Comparison of ENCODE assay signal across 15 cellular contexts in genomic region chr4:54930226-54930625, GRCh38.
DNase-seq lines count a peak whose midpoint lies in the region; ATAC-seq, FAIRE-seq and TF ChIP-seq lines count a peak whose summit lies in the region.
"Had no signal": no experiment of that assay in that cellular context is flagged by ENCODE, and none has a peak within 500 bp of the region (broad histone marks: within the 10 kb centered on the region; RNA-seq: fewer than 3 reads in every experiment).

No MANE protein-coding gene starts in this region.

- no peak overlapping the region for H3K4me3 Mint-ChIP-seq in Calu3 (ENCODE audit: low read depth, unreplicated experiment)

- peak; percentile 6 for DNase-seq in Calu3
- peak; percentile 79 for DNase-seq in M059J (ENCODE audit: low read depth)
- DNase-seq in H1 (ENCODE audit: low read depth in 1 of 2, low spot score in 2 of 2), result no peak
- DNase-seq in myocyte (ENCODE audit: low read depth), result peak; percentile 85
- DNase-seq in NAMALWA (ENCODE audit: low spot score), result no peak
- DNase-seq in ovary, result no peak
- no peak for DNase-seq in KG1 (lab: John Stamatoyannopoulos, UW)
- DNase-seq: activated T-cell treated with anti-CD3 and anti-CD28 coated beads, Interleukin-2, amount 50 U/mL, for 1 hour; glutamatergic neuron; midbrain; retina had no signal

- no peak overlapping the region for H3K4ac ChIP-seq in H1 (replicated peaks; ENCODE audit: insufficient read length, low read depth, low read length)

- no peak for TF ChIP-seq POLR2A in H1 (IDR thresholded peaks at IDR 0.05; ENCODE audit: control extremely low read depth in 1 of 2, low read depth in 2 of 2, low read length in 2 of 2)
- no peak for TF ChIP-seq POLR2A in ovary (IDR thresholded peaks at IDR 0.05)

- POLR2A ChIA-PET in H1 (lab: Charles Lee; ENCODE audit: partially characterized antibody), result no interaction called here

- H3K4me2 ChIP-seq in H1 (ENCODE audit: insufficient read depth in 1 of 2, low read depth in 2 of 2, low read length in 2 of 2), result no peak overlapping the region

- no peak for TF ChIP-seq RAD21 in H1 (IDR thresholded peaks at IDR 0.05 in 1 of 2, conservative IDR thresholded peaks at IDR 0.05 in 1 of 2; ENCODE audit: low read depth in 2 of 2, low read length in 2 of 2)

- peaks cover 0 to 2% (median 0%) of the 10 kb centered on the region in 4 experiments; a peak in 1 of 7 replicates for H3K4me1 ChIP-seq in H1 (replicated peaks in 1 of 4; ENCODE audit: control insufficient read depth in 3 of 4, insufficient read depth in 4 of 4, low read length in 3 of 4)
- no peaks in the 10 kb centered on the region for H3K4me1 ChIP-seq in ovary (ENCODE audit: insufficient read depth)

- H3K23me2 ChIP-seq in H1 (ENCODE audit: low read depth, low read length), result no peaks in the 10 kb centered on the region

- H2AK5ac ChIP-seq in H1 (ENCODE audit: low read depth, low read length), result no peak overlapping the region

- H3K4me3 ChIP-seq in H1 (ENCODE audit: extremely low read depth in 1 of 4, insufficient read depth in 2 of 4, low read depth in 3 of 4, low read length in 4 of 4) (no peak overlapping the region), ovary (no peak overlapping the region)
- H3K4me3 ChIP-seq: tibial nerve had no signal

- H3K9ac ChIP-seq in H1 (replicated peaks in 1 of 4; ENCODE audit: extremely low read depth in 1 of 4, low read depth in 3 of 4, low read length in 3 of 4), result no peak overlapping the region

- no peak overlapping the region for H3K56ac ChIP-seq in H1 (replicated peaks; ENCODE audit: insufficient read length, low read depth, low read length)

- no peaks in the 10 kb centered on the region for H3K79me1 ChIP-seq in H1 (ENCODE audit: low read depth, low read length)

- H2BK12ac ChIP-seq in H1 (ENCODE audit: low read depth, low read length), result no peak overlapping the region

- intact Hi-C loops in Calu3 (cut with micrococcal nuclease; ENCODE audit: unreplicated experiment), result no loop called here
- intact Hi-C loops in ovary (cut with DNase I), result no loop called here

- H3K4me1 Mint-ChIP-seq in Calu3 (ENCODE audit: low read depth, unreplicated experiment), result peaks cover 9% of the 10 kb centered on the region

- TF ChIP-seq CTCF in Calu3 (IDR thresholded peaks at IDR 0.05; ENCODE audit: unreplicated experiment), result no peak
- no peak for TF ChIP-seq CTCF in H1 (IDR thresholded peaks at IDR 0.05; ENCODE audit: control extremely low read depth in 1 of 3, insufficient read depth in 1 of 3, low read depth in 1 of 3, low read length in 3 of 3)
- no peak for TF ChIP-seq CTCF in ovary (IDR thresholded peaks at IDR 0.05)

- no peaks in the 10 kb centered on the region for H3K27me3 Mint-ChIP-seq in Calu3 (ENCODE audit: unreplicated experiment)

- H3K9me3 ChIP-seq in H1 (ENCODE audit: insufficient read depth in 2 of 2, low read depth in 1 of 2, low read length in 1 of 2) (peaks cover 0 to 6% of the 10 kb centered on the region in 2 experiments; a peak in 1 of 4 replicates), ovary (no peaks in the 10 kb centered on the region)

- H3K18ac ChIP-seq in H1 (ENCODE audit: extremely low read depth, low read length), result no peak overlapping the region

- H2BK15ac ChIP-seq in H1 (ENCODE audit: low read length), result no peak overlapping the region

- no peaks in the 10 kb centered on the region for H3K9me3 Mint-ChIP-seq in Calu3 (ENCODE audit: low read depth, unreplicated experiment)

- no peak overlapping the region for H3K14ac ChIP-seq in H1 (ENCODE audit: insufficient read length)

- no peak overlapping the region for H3K23ac ChIP-seq in H1 (ENCODE audit: insufficient read length)

- H3K27me3 ChIP-seq in H1 (replicated peaks in 1 of 4; ENCODE audit: control insufficient read depth in 3 of 4, extremely low read depth in 1 of 4, insufficient read depth in 3 of 4, low read length in 3 of 4) (no peaks in the 10 kb centered on the region), ovary (no peaks in the 10 kb centered on the region)
- H3K27me3 ChIP-seq: tibial nerve had no signal

- CTCF ChIA-PET in Calu3 (lab: Charles Lee) (interaction anchor here (0.6 kb wide), 1 partner anchor 31 kb away, joined by 3 read pairs; no protein-coding TSS in a partner anchor), H1 (lab: Charles Lee; ENCODE audit: partially characterized antibody) (interaction anchor here (0.6 to 1.2 kb wide), 2 partner anchors 160 to 661 kb away, joined by 3 read pairs; no protein-coding TSS in a partner anchor)

- no peaks in the 10 kb centered on the region for H3K36me3 Mint-ChIP-seq in Calu3 (ENCODE audit: insufficient read depth, unreplicated experiment)

- no peaks in the 10 kb centered on the region for H3K79me2 ChIP-seq in H1 (ENCODE audit: control insufficient read depth in 1 of 2, insufficient read depth in 2 of 2, low read length in 2 of 2)

- no peak overlapping the region for H4K91ac ChIP-seq in H1 (replicated peaks; ENCODE audit: insufficient read length, low read length)

- H4K20me1 ChIP-seq in H1 (replicated peaks in 1 of 2; ENCODE audit: control insufficient read depth in 1 of 2, insufficient read depth in 2 of 2, low read length in 2 of 2), result no peaks in the 10 kb centered on the region

- H3K27ac Mint-ChIP-seq in Calu3 (ENCODE audit: unreplicated experiment), result peak overlapping the region; percentile 49

- no peak overlapping the region for H3K27ac ChIP-seq in H1 (ENCODE audit: low read depth, low read length)
- no peak overlapping the region for H3K27ac ChIP-seq in ovary
- H3K27ac ChIP-seq: tibial nerve, VCaP had no signal

- ATAC-seq in GM18511 (IDR thresholded peaks at IDR 0.05; ENCODE audit: unreplicated experiment), result no peak
- ATAC-seq: Panc1 had no signal

- WGBS in H1 (ENCODE audit: extremely low coverage in 1 of 2, insufficient coverage in 1 of 2, insufficient read length in 1 of 2, insufficient replicate concordance in 2 of 2, low coverage in 1 of 2, low lambda C conversion rate in 2 of 2, missing lambda C conversion rate in 1 of 2), 2 experiments, result 72% methylated on average over 6 of the region's 6 CpGs; no CpG with 5 or more reads in 1 of the 2 experiments
- WGBS in ovary, 3 donors, result 31 to 38% (median 34%) methylated on average over 6 of the region's 6 CpGs

- FAIRE-seq in H1 (lab: Jason Lieb, UNC), result no peak

- H3K36me3 ChIP-seq in H1 (ENCODE audit: control insufficient read depth in 2 of 4, insufficient read depth in 4 of 4, low read length in 3 of 4) (no peaks in the 10 kb centered on the region), ovary (no peaks in the 10 kb centered on the region)
- H3K36me3 ChIP-seq: tibial nerve had no signal

- peak overlapping the region; percentile 73; the same call in 1 of the 2 replicates for H2AFZ ChIP-seq in H1 (ENCODE audit: low read length)

- TF ChIP-seq EP300 in H1 (IDR thresholded peaks at IDR 0.05; ENCODE audit: borderline replicate concordance in 1 of 2, low read depth in 2 of 2, low read length in 2 of 2) (no peak), ovary (IDR thresholded peaks at IDR 0.05) (no peak)

- H4K8ac ChIP-seq in H1 (ENCODE audit: extremely low read depth, insufficient read depth, low read length), result no peak overlapping the region

- H2BK20ac ChIP-seq in H1 (ENCODE audit: low read length), result no peak overlapping the region

- no peak overlapping the region for H2BK120ac ChIP-seq in H1 (replicated peaks; ENCODE audit: low read depth, low read length)

- H4K5ac ChIP-seq in H1 (ENCODE audit: insufficient read length, low read depth, low read length), result no peak overlapping the region

- BruUV-seq in Calu3 (replicated peaks; lab: Mats Ljungman, UMichigan), result no TSS peak

- H2BK5ac ChIP-seq in H1 (ENCODE audit: low read depth, low read length), result no peak overlapping the region

TF ChIP-seq in H1, 55 proteins besides CTCF, POLR2A, EP300 and RAD21:
- TF ChIP-seq SIN3A (conservative IDR thresholded peaks at IDR 0.05 in 1 of 2, IDR thresholded peaks at IDR 0.05 in 1 of 2; ENCODE audit: low read depth in 1 of 2, low read length in 2 of 2) (no peak), CHD1 (IDR thresholded peaks at IDR 0.05; ENCODE audit: low read depth, low read length) (no peak), SIX5 (IDR thresholded peaks at IDR 0.05; ENCODE audit: low read depth, low read length) (no peak)

Comparison
In these comparisons a context has a peak if more than half of its experiments do, and no peak if none do; other contexts are left out.
1. DNase-seq: peak in Calu3 (single experiment), M059J (single experiment) and myocyte (single experiment); none in H1 (0 of 2), NAMALWA (single experiment), ovary (0 of 5) and KG1 (single experiment).